In genomic region chr10:54139819-54140428, GRCh38 we compare ENCODE assay signal across 24 cellular contexts.
"Had no signal": no experiment of that assay in that cellular context is flagged by ENCODE, and none has a peak within 500 bp of the region (broad histone marks: within the 10 kb centered on the region; RNA-seq: fewer than 3 reads in every experiment).

No MANE protein-coding gene starts in this region.

- H3K9me3 ChIP-seq: ovary, psoas muscle had no signal

- H3K4me2 ChIP-seq: neural progenitor cell had no signal

- H3K9ac ChIP-seq: neural progenitor cell had no signal

- ATAC-seq: activated CD8-positive, alpha-beta memory T cell treated with anti-CD3 and anti-CD28 coated beads, Interleukin-2, amount 10 ng/mL, durations not matched to agents 7 days and 5 days; activated naive CD8-positive, alpha-beta T cell treated with anti-CD3 and anti-CD28 coated beads, Interleukin-2, amount 50 U/mL, for 24 hours; activated T-helper 17 cell treated with anti-CD3 and anti-CD28 coated beads, Interleukin-2, amount 50 U/mL, for 72 hours; gastroesophageal sphincter; heart left ventricle; mucosa of descending colon; psoas muscle; right cardiac atrium had no signal

- H3K27ac ChIP-seq: gastroesophageal sphincter, heart left ventricle, left ventricle myocardium inferior, neural progenitor cell, ovary, psoas muscle, skin epidermis, tibial nerve had no signal

- H3K36me3 Mint-ChIP-seq: activated CD8-positive, alpha-beta memory T cell treated with anti-CD3 and anti-CD28 coated beads, Interleukin-2, amount 10 ng/mL, durations not matched to agents 7 days and 5 days; naive B cell had no signal

- H3K27ac Mint-ChIP-seq: activated CD4-positive, alpha-beta memory T cell treated with anti-CD3 and anti-CD28 coated beads, Interleukin-2, amount 10 ng/mL, durations not matched to agents 7 days and 5 days; activated CD8-positive, alpha-beta memory T cell treated with anti-CD3 and anti-CD28 coated beads, Interleukin-2, amount 10 ng/mL, durations not matched to agents 7 days and 5 days; activated naive CD8-positive, alpha-beta T cell treated with anti-CD3 and anti-CD28 coated beads, Interleukin-2, amount 50 U/mL, for 24 hours; activated T-helper 17 cell treated with anti-CD3 and anti-CD28 coated beads, Interleukin-2, amount 50 U/mL, for 72 hours; neural progenitor cell; stimulated activated naive CD8-positive, alpha-beta T cell treated with anti-CD3 and anti-CD28 coated beads, Interleukin-15, Interleukin-2, amounts not matched to agents 100 ng/mL and 50 ng/mL, for 24 hours had no signal

- H3K4me1 ChIP-seq: gastroesophageal sphincter, heart left ventricle, left ventricle myocardium inferior, neural progenitor cell, psoas muscle, tibial nerve had no signal

- H3K4me3 ChIP-seq: gastroesophageal sphincter, heart left ventricle, left ventricle myocardium inferior, mucosa of descending colon, neural progenitor cell, ovary, psoas muscle, skin epidermis, tibial nerve had no signal

- H3K27me3 ChIP-seq: gastroesophageal sphincter, heart left ventricle, neural progenitor cell, ovary, tibial nerve had no signal

- DNase-seq: activated CD4-positive, alpha-beta memory T cell treated with anti-CD3 and anti-CD28 coated beads, Interleukin-2, amount 10 ng/mL, durations not matched to agents 7 days and 5 days; activated CD4-positive, alpha-beta T cell treated with anti-CD3 and anti-CD28 coated beads for 48 hours; activated CD4-positive, CD25-positive, alpha-beta regulatory T cell; activated CD8-positive, alpha-beta memory T cell treated with anti-CD3 and anti-CD28 coated beads, Interleukin-2, amount 10 ng/mL, durations not matched to agents 7 days and 5 days; activated naive CD4-positive, alpha-beta T cell treated with Interleukin-2 at 50 U/mL for 16 hours; activated naive CD8-positive, alpha-beta T cell treated with anti-CD3 and anti-CD28 coated beads, Interleukin-2, amount 50 U/mL, for 24 hours; activated T-cell treated with anti-CD3 and anti-CD28 coated beads, Interleukin-2, amount 50 U/mL, for 1 hour; aorta; effector CD4-positive, alpha-beta T cell; heart left ventricle; left ventricle myocardium inferior; mucosa of descending colon; naive B cell; ovary; psoas muscle; right cardiac atrium; stimulated activated CD4-positive, alpha-beta T cell treated with anti-CD3 and anti-CD28 coated beads, Interleukin-2, amount 100 ng/mL, for 48 hours; T-helper 9 cell had no signal

- H3K36me3 ChIP-seq: gastroesophageal sphincter, heart left ventricle, left ventricle myocardium inferior, ovary, tibial nerve had no signal

- H3K4me1 Mint-ChIP-seq: activated CD4-positive, alpha-beta memory T cell treated with anti-CD3 and anti-CD28 coated beads, Interleukin-2, amount 10 ng/mL, durations not matched to agents 7 days and 5 days; activated CD8-positive, alpha-beta memory T cell treated with anti-CD3 and anti-CD28 coated beads, Interleukin-2, amount 10 ng/mL, durations not matched to agents 7 days and 5 days; activated naive CD8-positive, alpha-beta T cell treated with anti-CD3 and anti-CD28 coated beads, Interleukin-2, amount 50 U/mL, for 24 hours; activated T-helper 17 cell treated with anti-CD3 and anti-CD28 coated beads, Interleukin-2, amount 50 U/mL, for 72 hours; naive B cell; neural progenitor cell had no signal

- H3K4me3 Mint-ChIP-seq: activated CD4-positive, alpha-beta memory T cell treated with anti-CD3 and anti-CD28 coated beads, Interleukin-2, amount 10 ng/mL, durations not matched to agents 7 days and 5 days; activated CD8-positive, alpha-beta memory T cell treated with anti-CD3 and anti-CD28 coated beads, Interleukin-2, amount 10 ng/mL, durations not matched to agents 7 days and 5 days; activated naive CD8-positive, alpha-beta T cell treated with anti-CD3 and anti-CD28 coated beads, Interleukin-2, amount 50 U/mL, for 24 hours; activated T-helper 17 cell treated with anti-CD3 and anti-CD28 coated beads, Interleukin-2, amount 50 U/mL, for 72 hours; naive B cell; neural progenitor cell; stimulated activated naive CD8-positive, alpha-beta T cell treated with anti-CD3 and anti-CD28 coated beads, Interleukin-15, Interleukin-2, amounts not matched to agents 100 ng/mL and 50 ng/mL, for 24 hours had no signal

- H3K27me3 Mint-ChIP-seq: activated CD4-positive, alpha-beta memory T cell treated with anti-CD3 and anti-CD28 coated beads, Interleukin-2, amount 10 ng/mL, durations not matched to agents 7 days and 5 days; activated CD8-positive, alpha-beta memory T cell treated with anti-CD3 and anti-CD28 coated beads, Interleukin-2, amount 10 ng/mL, durations not matched to agents 7 days and 5 days; activated naive CD8-positive, alpha-beta T cell treated with anti-CD3 and anti-CD28 coated beads, Interleukin-2, amount 50 U/mL, for 24 hours; activated T-helper 17 cell treated with anti-CD3 and anti-CD28 coated beads, Interleukin-2, amount 50 U/mL, for 72 hours; naive B cell; stimulated activated naive CD8-positive, alpha-beta T cell treated with anti-CD3 and anti-CD28 coated beads, Interleukin-15, Interleukin-2, amounts not matched to agents 100 ng/mL and 50 ng/mL, for 24 hours had no signal

- H2AFZ ChIP-seq: neural progenitor cell had no signal
